13 cellular contexts compared by ENCODE assay signal in the genomic region with DNA sequence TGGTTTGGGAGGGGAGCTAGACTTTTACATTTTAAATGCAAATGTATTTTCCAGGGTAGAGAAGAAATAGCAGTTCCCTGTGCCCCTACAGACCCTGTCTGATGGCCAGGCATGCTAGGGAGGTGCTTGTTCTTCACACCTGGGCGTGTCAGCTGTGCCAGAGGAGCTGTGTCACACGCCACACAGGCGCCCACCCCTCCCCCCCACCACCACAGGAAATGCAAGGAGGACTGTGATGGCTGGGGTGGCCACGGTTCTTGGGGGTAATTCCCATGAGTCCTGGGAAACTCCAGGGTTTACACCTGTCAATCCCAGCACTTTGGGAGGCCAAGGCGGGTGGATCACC.
DNase-seq lines count a peak whose midpoint lies in the region; FAIRE-seq and TF ChIP-seq lines count a peak whose summit lies in the region.
"Had no signal": no experiment of that assay in that cellular context is flagged by ENCODE, and none has a peak within 500 bp of the region (broad histone marks: within the 10 kb centered on the region; RNA-seq: fewer than 3 reads in every experiment).

No MANE protein-coding gene starts in this region.

- no peak overlapping the region for H3K9ac ChIP-seq in H1 (replicated peaks in 1 of 4; ENCODE audit: extremely low read depth in 1 of 4, low read depth in 3 of 4, low read length in 3 of 4)
- H3K9ac ChIP-seq: GM23248 had no signal

- no peak overlapping the region for H3K4me3 ChIP-seq in H1 (ENCODE audit: extremely low read depth in 1 of 4, insufficient read depth in 2 of 4, low read depth in 3 of 4, low read length in 4 of 4)
- no peak overlapping the region for H3K4me3 ChIP-seq in tibial artery
- H3K4me3 ChIP-seq: A549, GM23248, right atrium auricular region had no signal

- no peak overlapping the region for H2AFZ ChIP-seq in H1 (ENCODE audit: low read length)
- H2AFZ ChIP-seq: GM23248 had no signal

- no peak for FAIRE-seq in H1 (lab: Jason Lieb, UNC)
- FAIRE-seq: A549 had no signal

- H3K23me2 ChIP-seq in H1 (ENCODE audit: low read depth, low read length): peaks cover 2% of the 10 kb centered on the region; the same call in 1 of the 2 replicates

- H3K9me3 ChIP-seq in H1 (ENCODE audit: insufficient read depth in 2 of 2, low read depth in 1 of 2, low read length in 1 of 2) (no peaks in the 10 kb centered on the region), tibial artery (no peaks in the 10 kb centered on the region)
- H3K9me3 ChIP-seq: A549, right atrium auricular region had no signal

- no peak overlapping the region for H3K14ac ChIP-seq in H1 (ENCODE audit: insufficient read length)

- H3K4me1 ChIP-seq in H1 (replicated peaks in 1 of 4; ENCODE audit: control insufficient read depth in 3 of 4, insufficient read depth in 4 of 4, low read length in 3 of 4) (peaks cover 0 to 9% (median 4%) of the 10 kb centered on the region in 4 experiments; a peak in 4 of 7 replicates), tibial artery (peaks cover 0 to 8% (median 0%) of the 10 kb centered on the region in 4 donors)
- H3K4me1 ChIP-seq: A549 had no signal

- peaks cover 91% of the 10 kb centered on the region for H3K36me3 Mint-ChIP-seq in activated T-cell treated with anti-CD3 and anti-CD28 coated beads, Interleukin-2, amount 50 U/mL, for 24 hours (ENCODE audit: low read depth)

- H2AK5ac ChIP-seq in H1 (ENCODE audit: low read depth, low read length): no peak overlapping the region

- no peak overlapping the region for H2BK12ac ChIP-seq in H1 (ENCODE audit: low read depth, low read length)

- no peaks in the 10 kb centered on the region for H3K79me2 ChIP-seq in H1 (ENCODE audit: control insufficient read depth in 1 of 2, insufficient read depth in 2 of 2, low read length in 2 of 2)

- peak; percentile 22 to 31 for DNase-seq in activated CD4-positive, alpha-beta T cell treated with anti-CD3 and anti-CD28 coated beads for 4 hours
- DNase-seq in activated CD4-positive, alpha-beta T cell treated with anti-CD3 and anti-CD28 coated beads, Interleukin-2, amount 50 U/mL, for 1 hour: no peak
- peak; percentile 48 for DNase-seq in activated T-cell treated with anti-CD3 and anti-CD28 coated beads, Interleukin-2, amount 50 U/mL, for 24 hours
- DNase-seq in H1 (ENCODE audit: low read depth in 1 of 2, low spot score in 2 of 2): no peak
- DNase-seq in stimulated activated naive CD4-positive, alpha-beta T cell treated with Interleukin-2 at 50 U/mL for 16 hours (lab: John Stamatoyannopoulos, UW): peak; percentile 25
- no peak for DNase-seq in DMS114 treated with DMSO at 0.1 percent for 48 hours (lab: John Stamatoyannopoulos, UW; ENCODE audit: unreplicated experiment)
- DNase-seq in tibial artery: no peak
- DNase-seq in epidermal melanocyte (ENCODE audit: insufficient read length, low spot score): no peak
- DNase-seq: IMR-90, NCI-H2081 treated with DMSO at 0.1 percent for 48 hours had no signal

- no peak overlapping the region for H2BK120ac ChIP-seq in H1 (replicated peaks; ENCODE audit: low read depth, low read length)

- H3K9me3 Mint-ChIP-seq in activated T-cell treated with anti-CD3 and anti-CD28 coated beads, Interleukin-2, amount 50 U/mL, for 24 hours: no peaks in the 10 kb centered on the region

- H3K27me3 ChIP-seq in H1 (replicated peaks in 1 of 4; ENCODE audit: control insufficient read depth in 3 of 4, extremely low read depth in 1 of 4, insufficient read depth in 3 of 4, low read length in 3 of 4) (peaks cover 0 to 6% (median 5%) of the 10 kb centered on the region in 4 experiments; a peak in 5 of 7 replicates), tibial artery (peaks cover 0 to 5% of the 10 kb centered on the region in 2 donors)
- H3K27me3 ChIP-seq: right atrium auricular region had no signal

- TF ChIP-seq POLR2A in H1 (IDR thresholded peaks at IDR 0.05; ENCODE audit: control extremely low read depth in 1 of 2, low read depth in 2 of 2, low read length in 2 of 2): no peak

- H3K56ac ChIP-seq in H1 (replicated peaks; ENCODE audit: insufficient read length, low read depth, low read length): no peak overlapping the region

- CTCF ChIA-PET in H1 (lab: Charles Lee; ENCODE audit: partially characterized antibody): interaction anchor here (0.9 to 13.1 kb wide), 30 partner anchors 9 to 234 kb away, joined by 3 to 147 read pairs (median 7); no protein-coding TSS in a partner anchor

- no peak for TF ChIP-seq RAD21 in H1 (IDR thresholded peaks at IDR 0.05 in 1 of 2, conservative IDR thresholded peaks at IDR 0.05 in 1 of 2; ENCODE audit: low read depth in 2 of 2, low read length in 2 of 2)

- WGBS in H1 (ENCODE audit: extremely low coverage in 1 of 2, insufficient coverage in 1 of 2, insufficient read length in 1 of 2, insufficient replicate concordance in 2 of 2, low coverage in 1 of 2, low lambda C conversion rate in 2 of 2, missing lambda C conversion rate in 1 of 2), 2 experiments: 91% methylated on average over 5 of the region's 5 CpGs; no CpG with 5 or more reads in 1 of the 2 experiments

- peak overlapping the region; percentile 70 for H3K27ac Mint-ChIP-seq in activated T-cell treated with anti-CD3 and anti-CD28 coated beads, Interleukin-2, amount 50 U/mL, for 24 hours

- H4K5ac ChIP-seq in H1 (ENCODE audit: insufficient read length, low read depth, low read length): no peak overlapping the region

- POLR2A ChIA-PET in H1 (lab: Charles Lee; ENCODE audit: partially characterized antibody): interaction anchor here (1.0 to 1.8 kb wide), 2 partner anchors 9 to 87 kb away, joined by 3 to 6 read pairs; no protein-coding TSS in a partner anchor

- peaks cover 54% of the 10 kb centered on the region for H3K4me1 Mint-ChIP-seq in activated T-cell treated with anti-CD3 and anti-CD28 coated beads, Interleukin-2, amount 50 U/mL, for 24 hours (ENCODE audit: low read depth)

- no peak overlapping the region for H2BK15ac ChIP-seq in H1 (ENCODE audit: low read length)

- TF ChIP-seq EP300 in H1 (IDR thresholded peaks at IDR 0.05; ENCODE audit: borderline replicate concordance in 1 of 2, low read depth in 2 of 2, low read length in 2 of 2): no peak

- H3K4me3 Mint-ChIP-seq in activated T-cell treated with anti-CD3 and anti-CD28 coated beads, Interleukin-2, amount 50 U/mL, for 24 hours: no peak overlapping the region

- H4K91ac ChIP-seq in H1 (replicated peaks; ENCODE audit: insufficient read length, low read length): peak overlapping the region; percentile 29

- H2BK20ac ChIP-seq in H1 (ENCODE audit: low read length): no peak overlapping the region

- intact Hi-C loops in tibial artery (cut with DNase I; ENCODE audit: low total_unique reads): no loop called here

- H3K27ac ChIP-seq in H1 (ENCODE audit: low read depth, low read length) (no peak overlapping the region), tibial artery (no peak overlapping the region)
- H3K27ac ChIP-seq: GM23248 had no signal

- no peaks in the 10 kb centered on the region for H3K27me3 Mint-ChIP-seq in activated T-cell treated with anti-CD3 and anti-CD28 coated beads, Interleukin-2, amount 50 U/mL, for 24 hours

- H3K23ac ChIP-seq in H1 (ENCODE audit: insufficient read length): no peak overlapping the region

- no peaks in the 10 kb centered on the region for H3K79me1 ChIP-seq in H1 (ENCODE audit: low read depth, low read length)

- H3K36me3 ChIP-seq in H1 (ENCODE audit: control insufficient read depth in 2 of 4, insufficient read depth in 4 of 4, low read length in 3 of 4) (no peaks in the 10 kb centered on the region), tibial artery (peaks cover 0 to 17% (median 0%) of the 10 kb centered on the region in 3 donors)

- no peak overlapping the region for H3K4me2 ChIP-seq in H1 (ENCODE audit: insufficient read depth in 1 of 2, low read depth in 2 of 2, low read length in 2 of 2)

- 0 out of 2 replicates have a peak overlapping the region, but pooled peaks have one; percentile 15 for H3K18ac ChIP-seq in H1 (ENCODE audit: extremely low read depth, low read length)

- TF ChIP-seq CTCF in H1 (IDR thresholded peaks at IDR 0.05; ENCODE audit: control extremely low read depth in 1 of 3, insufficient read depth in 1 of 3, low read depth in 1 of 3, low read length in 3 of 3): no peak
- no peak for TF ChIP-seq CTCF in tibial artery (IDR thresholded peaks at IDR 0.05)

- H3K4ac ChIP-seq in H1 (replicated peaks; ENCODE audit: insufficient read length, low read depth, low read length): no peak overlapping the region

- no peak overlapping the region for H4K8ac ChIP-seq in H1 (ENCODE audit: extremely low read depth, insufficient read depth, low read length)

- H4K20me1 ChIP-seq in H1 (replicated peaks in 1 of 2; ENCODE audit: control insufficient read depth in 1 of 2, insufficient read depth in 2 of 2, low read length in 2 of 2): no peaks in the 10 kb centered on the region

- no peak overlapping the region for H2BK5ac ChIP-seq in H1 (ENCODE audit: low read depth, low read length)

TF ChIP-seq in H1, 55 proteins besides CTCF, POLR2A, EP300 and RAD21 (continues in another document):
- TF ChIP-seq KDM4A (IDR thresholded peaks at IDR 0.05; ENCODE audit: low read depth, low read length, severe bottlenecking) (no peak), HDAC2 (IDR thresholded peaks at IDR 0.05; ENCODE audit: borderline replicate concordance in 1 of 2, low read depth in 2 of 2, low read length in 2 of 2) (no peak), TCF12 (IDR thresholded peaks at IDR 0.05; ENCODE audit: low read depth, low read length) (no peak), GABPA (IDR thresholded peaks at IDR 0.05; ENCODE audit: borderline replicate concordance, insufficient read depth, low read length) (no peak), CHD2 (IDR thresholded peaks at IDR 0.05; ENCODE audit: low read length) (no peak), TAF7 (optimal IDR thresholded peaks at IDR 0.05; ENCODE audit: borderline replicate concordance, low read depth, low read length) (no peak)

Comparison
In these comparisons a context has a peak if more than half of its experiments do, and no peak if none do; other contexts are left out.
1. DNase-seq: peak in activated CD4-positive, alpha-beta T cell treated with anti-CD3 and anti-CD28 coated beads for 4 hours (2 of 2), activated T-cell treated with anti-CD3 and anti-CD28 coated beads, Interleukin-2, amount 50 U/mL, for 24 hours (single experiment) and stimulated activated naive CD4-positive, alpha-beta T cell treated with Interleukin-2 at 50 U/mL for 16 hours (single experiment); none in activated CD4-positive, alpha-beta T cell treated with anti-CD3 and anti-CD28 coated beads, Interleukin-2, amount 50 U/mL, for 1 hour (single experiment), H1 (0 of 2), DMS114 treated with DMSO at 0.1 percent for 48 hours (single experiment), tibial artery (0 of 2) and epidermal melanocyte (single experiment).